In the genomic region with DNA sequence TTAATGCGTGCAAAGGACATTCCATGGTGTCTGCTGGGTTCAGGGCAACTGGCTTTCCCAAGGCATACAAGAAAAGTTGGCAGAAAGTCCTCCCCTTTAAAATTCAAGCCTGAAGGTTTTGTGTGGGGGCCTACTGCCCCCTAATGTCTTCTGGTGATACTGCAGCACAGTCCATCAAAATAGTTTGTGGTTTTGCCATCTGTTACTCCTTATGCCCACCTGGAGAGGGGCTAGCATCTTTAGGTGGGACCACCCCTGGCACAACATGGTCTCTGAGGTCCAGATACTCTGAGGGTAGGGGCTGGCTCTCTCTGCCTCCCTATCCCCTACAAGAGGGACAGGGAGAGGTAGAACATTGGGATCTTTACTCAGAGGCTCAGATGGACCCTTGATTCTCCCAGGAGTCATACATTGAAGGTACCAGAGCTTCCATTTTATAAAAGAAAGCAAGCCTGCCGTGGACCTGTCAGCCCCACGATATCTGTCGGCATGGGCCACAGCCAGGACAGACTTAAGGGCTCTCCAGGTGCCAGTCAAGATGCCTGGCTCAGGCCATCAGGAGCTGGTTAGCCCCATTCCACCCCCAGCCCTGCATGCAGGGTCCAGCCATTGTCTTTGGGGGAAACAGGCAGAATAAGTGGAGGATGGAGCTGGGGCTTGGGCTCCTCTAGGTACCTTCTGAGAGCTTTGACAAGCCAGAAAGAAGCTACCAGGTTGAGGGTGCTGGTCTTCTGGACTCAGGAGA, we compare ENCODE assay signal across 8 cellular contexts. TPM values are rescaled to one million over a fixed set of nuclear protein-coding genes. Genes with fewer than 3 reads are reported as not detected.
A peak's percentile ranks its signal among the peaks of the same experiment; 100 is the strongest.
DNase-seq lines count a peak whose midpoint lies in the region; ATAC-seq, FAIRE-seq and TF ChIP-seq lines count a peak whose summit lies in the region.

No MANE protein-coding gene starts in this region.

- H2AK5ac ChIP-seq in H1 (ENCODE audit: low read depth, low read length): no peak overlapping the region

- POLR2A ChIA-PET in H1 (lab: Charles Lee; ENCODE audit: partially characterized antibody): interaction anchor here (0.7 to 4.4 kb wide), 6 partner anchors 15 to 206 kb away, joined by 3 to 20 read pairs (median 4); a partner anchor contains a TSS

- no peak for TF ChIP-seq POLR2A in H1 (IDR thresholded peaks at IDR 0.05; ENCODE audit: control extremely low read depth in 1 of 2, low read depth in 2 of 2, low read length in 2 of 2)

- H3K9me3 ChIP-seq in H1 (ENCODE audit: insufficient read depth in 2 of 2, low read depth in 1 of 2, low read length in 1 of 2): no peaks in the 10 kb centered on the region

- no peak overlapping the region for H3K23ac ChIP-seq in H1 (ENCODE audit: insufficient read length)

- no peak overlapping the region for H2AFZ ChIP-seq in H1 (ENCODE audit: low read length)

- no peak overlapping the region for H3K4me3 ChIP-seq in H1 (ENCODE audit: extremely low read depth in 1 of 4, insufficient read depth in 2 of 4, low read depth in 3 of 4, low read length in 4 of 4)

- DNase-seq in Right ventricle myocardium inferior (ENCODE audit: missing footprints) (no peak), cardiac septum (ENCODE audit: low spot score) (no peak), NCI-H1092 treated with DMSO at 0.1 percent for 48 hours (lab: John Stamatoyannopoulos, UW) (peak; percentile 47), H1 (ENCODE audit: low read depth in 1 of 2, low spot score in 2 of 2) (peak in 1 of 2 experiments; percentile 77), mesothelial cell of epicardium (ENCODE audit: low spot score in 2 of 2, unreplicated experiment in 2 of 2) (peak in 1 of 2 experiments; percentile 60)
- peak; percentile 41 for DNase-seq in activated CD4-positive, alpha-beta T cell treated with anti-CD3 and anti-CD28 coated beads for 1 hour

- H3K36me3 ChIP-seq in H1 (ENCODE audit: control insufficient read depth in 2 of 4, insufficient read depth in 4 of 4, low read length in 3 of 4): peaks cover 9 to 40% (median 29%) of the 10 kb centered on the region in 4 experiments

- H3K27ac Mint-ChIP-seq in mesothelial cell of epicardium: peak overlapping the region; percentile 77

- no peak overlapping the region for H4K91ac ChIP-seq in H1 (replicated peaks; ENCODE audit: insufficient read length, low read length)

- peaks cover 11% of the 10 kb centered on the region for H3K27me3 Mint-ChIP-seq in mesothelial cell of epicardium (ENCODE audit: low read depth)

- intact Hi-C loops in Right ventricle myocardium inferior (cut with DNase I): loop anchor here (2.0 kb wide), 2 partner anchors 135 to 237 kb away; no protein-coding TSS in a partner anchor
- intact Hi-C loops in cardiac septum (cut with DNase I): loop anchor here (2.0 to 10.0 kb wide), 4 partner anchors 135 to 413 kb away; a partner anchor contains a TSS

- no peak overlapping the region for H2BK5ac ChIP-seq in H1 (ENCODE audit: low read depth, low read length)

- no peaks in the 10 kb centered on the region for H3K27me3 ChIP-seq in H1 (replicated peaks in 1 of 4; ENCODE audit: control insufficient read depth in 3 of 4, extremely low read depth in 1 of 4, insufficient read depth in 3 of 4, low read length in 3 of 4)

- H2BK12ac ChIP-seq in H1 (ENCODE audit: low read depth, low read length): no peak overlapping the region

- no peak overlapping the region for H2BK120ac ChIP-seq in H1 (replicated peaks; ENCODE audit: low read depth, low read length)

- no peak overlapping the region for H4K5ac ChIP-seq in H1 (ENCODE audit: insufficient read length, low read depth, low read length)

- peaks cover 2% of the 10 kb centered on the region; the same call in 1 of the 2 replicates for H3K23me2 ChIP-seq in H1 (ENCODE audit: low read depth, low read length)

- H3K79me1 ChIP-seq in H1 (ENCODE audit: low read depth, low read length): peaks cover 5% of the 10 kb centered on the region; the same call in 1 of the 2 replicates

- H2BK15ac ChIP-seq in H1 (ENCODE audit: low read length): no peak overlapping the region

- H3K18ac ChIP-seq in H1 (ENCODE audit: extremely low read depth, low read length): no peak overlapping the region

- no peak overlapping the region for H3K14ac ChIP-seq in H1 (ENCODE audit: insufficient read length)

- peaks cover 5% of the 10 kb centered on the region for H3K36me3 Mint-ChIP-seq in mesothelial cell of epicardium

- peaks cover 21 to 30% of the 10 kb centered on the region in 2 experiments for H4K20me1 ChIP-seq in H1 (replicated peaks in 1 of 2; ENCODE audit: control insufficient read depth in 1 of 2, insufficient read depth in 2 of 2, low read length in 2 of 2)

- ATAC-seq in Right ventricle myocardium inferior (peak; percentile 36), GM19395 (IDR thresholded peaks at IDR 0.05; ENCODE audit: unreplicated experiment) (no peak), HG03457 (IDR thresholded peaks at IDR 0.05; ENCODE audit: unreplicated experiment) (no peak)

- peak; percentile 93 for FAIRE-seq in H1 (lab: Jason Lieb, UNC)

- H3K4me1 ChIP-seq in H1 (replicated peaks in 1 of 4; ENCODE audit: control insufficient read depth in 3 of 4, insufficient read depth in 4 of 4, low read length in 3 of 4): peaks cover 0 to 14% (median 9%) of the 10 kb centered on the region in 4 experiments; a peak in 5 of 7 replicates

- H2BK20ac ChIP-seq in H1 (ENCODE audit: low read length): no peak overlapping the region

- no peak overlapping the region for H3K9ac ChIP-seq in H1 (replicated peaks in 1 of 4; ENCODE audit: extremely low read depth in 1 of 4, low read depth in 3 of 4, low read length in 3 of 4)

- WGBS in H1 (ENCODE audit: extremely low coverage in 1 of 2, insufficient coverage in 1 of 2, insufficient read length in 1 of 2, insufficient replicate concordance in 2 of 2, low coverage in 1 of 2, low lambda C conversion rate in 2 of 2, missing lambda C conversion rate in 1 of 2), 2 experiments: 69% methylated on average over 4 of the region's 4 CpGs; no CpG with 5 or more reads in 1 of the 2 experiments

- H3K4me3 Mint-ChIP-seq in mesothelial cell of epicardium: no peak overlapping the region

- H3K27ac ChIP-seq in H1 (ENCODE audit: low read depth, low read length): no peak overlapping the region

- H3K4ac ChIP-seq in H1 (replicated peaks; ENCODE audit: insufficient read length, low read depth, low read length): no peak overlapping the region

- CTCF ChIA-PET in H1 (lab: Charles Lee; ENCODE audit: partially characterized antibody): interaction anchor here (0.6 to 5.6 kb wide), 34 partner anchors 10 to 295 kb away, joined by 3 to 68 read pairs (median 3); a partner anchor contains a TSS

- H3K9me3 Mint-ChIP-seq in mesothelial cell of epicardium: no peaks in the 10 kb centered on the region

- H3K56ac ChIP-seq in H1 (replicated peaks; ENCODE audit: insufficient read length, low read depth, low read length): no peak overlapping the region

- TF ChIP-seq CTCF in H1 (IDR thresholded peaks at IDR 0.05; ENCODE audit: control extremely low read depth in 1 of 3, insufficient read depth in 1 of 3, low read depth in 1 of 3, low read length in 3 of 3): peak; percentile 2 to 87 (median 84)
- peak; percentile 74 for TF ChIP-seq CTCF in mesothelial cell of epicardium (IDR thresholded peaks at IDR 0.05; ENCODE audit: unreplicated experiment)

- peaks cover 5 to 15% of the 10 kb centered on the region in 2 experiments for H3K79me2 ChIP-seq in H1 (ENCODE audit: control insufficient read depth in 1 of 2, insufficient read depth in 2 of 2, low read length in 2 of 2)

- no peak overlapping the region for H4K8ac ChIP-seq in H1 (ENCODE audit: extremely low read depth, insufficient read depth, low read length)

- peaks cover 12% of the 10 kb centered on the region for H3K4me1 Mint-ChIP-seq in mesothelial cell of epicardium

- no peak overlapping the region for H3K4me2 ChIP-seq in H1 (ENCODE audit: insufficient read depth in 1 of 2, low read depth in 2 of 2, low read length in 2 of 2)

- peak; percentile 89 to 93 for TF ChIP-seq RAD21 in H1 (IDR thresholded peaks at IDR 0.05 in 1 of 2, conservative IDR thresholded peaks at IDR 0.05 in 1 of 2; ENCODE audit: low read depth in 2 of 2, low read length in 2 of 2)

- no peak for TF ChIP-seq EP300 in H1 (IDR thresholded peaks at IDR 0.05; ENCODE audit: borderline replicate concordance in 1 of 2, low read depth in 2 of 2, low read length in 2 of 2)

RNA-seq across cellular contexts. Expression of a gene that starts 6.3 kb away (rescaled TPM):
- total RNA-seq in Right ventricle myocardium inferior: 0.41 TPM
- not detected for total RNA-seq in cardiac septum
- total RNA-seq in H1 (2021; fragmentation: NEBNext Ultra II Directional; extraction: Animal tissue kit (Norgen Biotek cat#: 25700)): 45.8 and 50.3 TPM in 2 replicates
- 35.1 and 52.8 TPM in 2 replicates for polyA plus RNA-seq in H1 (2011; rRNA removed)
- polyA plus RNA-seq in H1 (2011; cell fraction: cytosol; rRNA removed): 35.5 TPM
- polyA plus RNA-seq in H1 (2011; cell fraction: nucleus; rRNA removed): 118 TPM
- 31.5 to 37.1 TPM (median 35.1 TPM) in 4 replicates for polyA plus RNA-seq in H1 (2012, experiment 1 of 2)
- 24.8 TPM for polyA plus RNA-seq in H1 (2012, experiment 2 of 2)
- 27.5 TPM for polyA plus RNA-seq in H1 (2013, experiment 1 of 2)
- polyA plus RNA-seq in H1 (2013, experiment 2 of 2): 25.4 TPM
- polyA minus RNA-seq in H1 (2011; rRNA and poly(A)+ RNA removed): 47.5 and 54.4 TPM in 2 replicates
- polyA minus RNA-seq in H1 (2011; cell fraction: cytosol; rRNA and poly(A)+ RNA removed): 41.2 TPM
- polyA minus RNA-seq in H1 (2011; cell fraction: nucleus; rRNA and poly(A)+ RNA removed): 62.7 TPM
- 32.4 to 34.7 TPM (median 33.6 TPM) in 3 replicates for total RNA-seq in mesothelial cell of epicardium

RNA-seq across cellular contexts. Expression of a gene that starts 15.6 kb away (rescaled TPM):
- total RNA-seq in Right ventricle myocardium inferior: 43.8 TPM
- total RNA-seq in cardiac septum: 46.7 TPM
- 10.0 and 11.2 TPM in 2 replicates for total RNA-seq in H1 (2021; fragmentation: NEBNext Ultra II Directional; extraction: Animal tissue kit (Norgen Biotek cat#: 25700))
- 12.0 and 13.6 TPM in 2 replicates for polyA plus RNA-seq in H1 (2011; rRNA removed)
- 7.9 TPM for polyA plus RNA-seq in H1 (2011; cell fraction: cytosol; rRNA removed)
- 13.4 TPM for polyA plus RNA-seq in H1 (2011; cell fraction: nucleus; rRNA removed)
- 4.9 to 9.3 TPM (median 7.3 TPM) in 4 replicates for polyA plus RNA-seq in H1 (2012, experiment 1 of 2)
- polyA plus RNA-seq in H1 (2012, experiment 2 of 2): 11.3 TPM
- 7.8 TPM for polyA plus RNA-seq in H1 (2013, experiment 1 of 2)
- 8.7 TPM for polyA plus RNA-seq in H1 (2013, experiment 2 of 2)
- polyA minus RNA-seq in H1 (2011; rRNA and poly(A)+ RNA removed): 9.2 and 9.6 TPM in 2 replicates
- polyA minus RNA-seq in H1 (2011; cell fraction: cytosol; rRNA and poly(A)+ RNA removed): 5.4 TPM
- 6.3 TPM for polyA minus RNA-seq in H1 (2011; cell fraction: nucleus; rRNA and poly(A)+ RNA removed)
- total RNA-seq in mesothelial cell of epicardium: 19.4 to 19.9 TPM (median 19.8 TPM) in 3 replicates

RNA-seq across cellular contexts. Expression of a gene that starts 34.7 kb away (rescaled TPM):
- total RNA-seq in Right ventricle myocardium inferior (33.7 TPM), cardiac septum (42.4 TPM), mesothelial cell of epicardium (66.0 to 73.2 TPM (median 70.4 TPM) in 3 replicates)
- total RNA-seq in H1 (2021; fragmentation: NEBNext Ultra II Directional; extraction: Animal tissue kit (Norgen Biotek cat#: 25700)): 29.2 and 37.8 TPM in 2 replicates
- polyA plus RNA-seq in H1 (2011; rRNA removed): 28.0 and 34.7 TPM in 2 replicates
- 17.7 TPM for polyA plus RNA-seq in H1 (2011; cell fraction: cytosol; rRNA removed)
- 73.9 TPM for polyA plus RNA-seq in H1 (2011; cell fraction: nucleus; rRNA removed)
- 11.9 to 18.2 TPM (median 14.7 TPM) in 4 replicates for polyA plus RNA-seq in H1 (2012, experiment 1 of 2)
- polyA plus RNA-seq in H1 (2012, experiment 2 of 2): 6.2 TPM
- 26.6 TPM for polyA plus RNA-seq in H1 (2013, experiment 1 of 2)
- 28.4 TPM for polyA plus RNA-seq in H1 (2013, experiment 2 of 2)
- polyA minus RNA-seq in H1 (2011; rRNA and poly(A)+ RNA removed): 49.7 and 81.3 TPM in 2 replicates
- 12.5 TPM for polyA minus RNA-seq in H1 (2011; cell fraction: cytosol; rRNA and poly(A)+ RNA removed)
- 25.6 TPM for polyA minus RNA-seq in H1 (2011; cell fraction: nucleus; rRNA and poly(A)+ RNA removed)

Comparison
In these comparisons a context has a peak if more than half of its experiments do, and no peak if none do; other contexts are left out.
1. DNase-seq: peak in NCI-H1092 treated with DMSO at 0.1 percent for 48 hours (single experiment) and activated CD4-positive, alpha-beta T cell treated with anti-CD3 and anti-CD28 coated beads for 1 hour (single experiment); none in Right ventricle myocardium inferior (single experiment) and cardiac septum (single experiment).
2. RNA of a gene that starts 6.3 kb away (total RNA-seq): 45.8 to 50.3 TPM in H1 and 32.4 to 34.7 TPM in mesothelial cell of epicardium; 0.41 TPM in Right ventricle myocardium inferior (single experiment) and not detected in cardiac septum (single experiment); every median in the first group is over 10 times any median in the second.